In the genomic region with DNA sequence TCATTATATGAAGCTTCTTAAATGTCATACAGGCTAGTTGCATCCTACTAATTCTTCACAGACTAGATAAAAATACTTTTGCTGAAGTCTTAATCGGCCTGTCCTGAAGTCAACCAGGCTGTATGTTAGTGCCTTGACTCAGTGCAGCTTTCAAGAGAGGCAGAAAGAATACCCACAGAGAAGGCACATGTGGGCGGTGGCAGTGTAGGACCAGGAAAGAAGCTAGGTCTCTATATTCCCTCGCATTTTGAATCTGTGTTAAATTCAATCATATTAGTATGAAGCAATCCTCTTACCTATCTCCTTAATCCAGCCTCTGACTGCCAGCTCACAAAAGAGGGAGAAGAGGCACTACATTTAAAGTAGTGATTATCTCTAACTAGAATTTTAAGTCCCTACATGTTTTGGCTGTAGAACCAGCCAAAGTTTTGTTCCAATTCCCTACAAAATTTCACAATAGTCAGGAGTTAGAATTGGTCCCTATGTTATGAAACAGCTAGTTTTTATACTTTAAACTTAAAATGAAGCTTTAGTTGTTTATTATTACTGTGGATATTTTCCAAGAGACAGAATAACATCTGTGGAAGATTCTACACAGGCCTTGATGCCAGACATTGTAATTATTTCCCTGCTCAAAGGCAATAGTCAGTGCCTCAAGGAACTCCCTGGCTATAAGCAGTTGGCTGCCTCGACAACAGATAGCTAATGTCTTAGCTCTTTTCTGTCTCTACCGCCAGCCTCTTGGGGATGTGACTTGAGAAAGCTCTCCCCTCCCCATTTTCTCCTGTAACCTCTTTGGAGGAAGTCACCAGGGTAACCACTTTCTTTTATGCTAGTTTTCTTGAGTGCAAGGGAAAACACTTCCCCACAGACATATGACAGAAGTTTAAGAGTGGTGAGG, we compare ENCODE assay signal across 9 cellular contexts. TPM values are rescaled to one million over a fixed set of nuclear protein-coding genes. Genes with fewer than 3 reads are reported as not detected.
DNase-seq lines count a peak whose midpoint lies in the region; ATAC-seq, FAIRE-seq and TF ChIP-seq lines count a peak whose summit lies in the region.
"Had no signal": no experiment of that assay in that cellular context is flagged by ENCODE, and none has a peak within 500 bp of the region (broad histone marks: within the 10 kb centered on the region; RNA-seq: fewer than 3 reads in every experiment).

No MANE protein-coding gene starts in this region.

- peak overlapping the region; percentile 27 for H3K4me3 Mint-ChIP-seq in activated naive CD4-positive, alpha-beta T cell treated with anti-CD3 and anti-CD28 coated beads, Interleukin-2, amount 50 U/mL, for 24 hours

- in situ Hi-C loops in HepG2 (cut with HindIII; ENCODE audit: extremely low pct_ligation_motif_present, low pct_unique_long_range_greater_than_20kb) (no loop called here), brain microvascular endothelial cell (cut with HindIII; ENCODE audit: low pct_ligation_motif_present, low sequenced_read_pairs) (no loop called here)

- H3K27ac Mint-ChIP-seq in activated naive CD4-positive, alpha-beta T cell treated with anti-CD3 and anti-CD28 coated beads, Interleukin-2, amount 50 U/mL, for 24 hours: peak overlapping the region; percentile 66

- H3K79me2 ChIP-seq in HepG2 (ENCODE audit: insufficient read depth, low read length): no peaks in the 10 kb centered on the region

- peak; percentile 26 for DNase-seq in activated CD4-positive, alpha-beta T cell treated with anti-CD3 and anti-CD28 coated beads for 48 hours
- DNase-seq in activated CD4-positive, alpha-beta T cell treated with anti-CD3 and anti-CD28 coated beads, Interleukin-2, amount 50 U/mL, for 4 hours: no peak
- DNase-seq in HepG2 (ENCODE audit: low spot score) (no peak), DMS53 (lab: John Stamatoyannopoulos, UW) (no peak), brain microvascular endothelial cell (no peak), NCI-H2171 (lab: John Stamatoyannopoulos, UW) (no peak)

- no peak for TF ChIP-seq CTCF in HepG2 (CRISPR knock-in tag; IDR thresholded peaks at IDR 0.05)
- no peak for TF ChIP-seq CTCF in brain microvascular endothelial cell (IDR thresholded peaks at IDR 0.05; ENCODE audit: low read depth, low read length, missing control alignments)

- no peak overlapping the region for H3K9ac ChIP-seq in HepG2 (ENCODE audit: insufficient read depth, low read depth, low read length)

- ATAC-seq in HepG2: no peak

- intact Hi-C loops in HepG2 (cut with micrococcal nuclease; ENCODE audit: unreplicated experiment): no loop called here

- TF ChIP-seq EP300 in HepG2 (IDR thresholded peaks at IDR 0.05; ENCODE audit: low read depth in 2 of 2, low read length in 2 of 2) (no peak), HepG2 (CRISPR knock-in tag; IDR thresholded peaks at IDR 0.05; ENCODE audit: borderline replicate concordance) (no peak)

- H3K36me3 Mint-ChIP-seq in activated naive CD4-positive, alpha-beta T cell treated with anti-CD3 and anti-CD28 coated beads, Interleukin-2, amount 50 U/mL, for 24 hours: peaks cover 16% of the 10 kb centered on the region

- BruUV-seq in HepG2 (replicated peaks; lab: Mats Ljungman, UMichigan): no TSS peak

- H3K9me3 ChIP-seq in HepG2 (ENCODE audit: low read length): no peaks in the 10 kb centered on the region
- H3K9me3 ChIP-seq in thymus (ENCODE audit: control insufficient read depth): no peaks in the 10 kb centered on the region

- H3K4me2 ChIP-seq in HepG2 (ENCODE audit: low read depth, low read length): no peak overlapping the region

- H3K27ac ChIP-seq in HepG2 (ENCODE audit: extremely low read length, insufficient read depth, low read length): no peak overlapping the region
- H3K27ac ChIP-seq in thymus (ENCODE audit: low read depth): peak overlapping the region; percentile 90
- H3K27ac ChIP-seq in brain microvascular endothelial cell: no peak overlapping the region
- H3K27ac ChIP-seq: C4-2B had no signal

- 94% methylated on average over 5 of the region's 5 CpGs for WGBS in HepG2 (ENCODE audit: low lambda C conversion rate)
- 50% methylated on average over 5 of the region's 5 CpGs for WGBS in thymus

- H3K9me3 Mint-ChIP-seq in activated naive CD4-positive, alpha-beta T cell treated with anti-CD3 and anti-CD28 coated beads, Interleukin-2, amount 50 U/mL, for 24 hours: no peaks in the 10 kb centered on the region

- H3K27me3 ChIP-seq in HepG2 (ENCODE audit: control insufficient read depth in 1 of 2, insufficient read depth in 2 of 2, low read length in 2 of 2) (no peaks in the 10 kb centered on the region), thymus (ENCODE audit: control insufficient read depth, insufficient read depth) (no peaks in the 10 kb centered on the region), brain microvascular endothelial cell (replicated peaks) (no peaks in the 10 kb centered on the region)

- TF ChIP-seq RAD21 in HepG2 (CRISPR knock-in tag; IDR thresholded peaks at IDR 0.05): no peak

- TF ChIP-seq POLR2A in HepG2 (IDR thresholded peaks at IDR 0.05; ENCODE audit: insufficient read depth in 1 of 2, low read depth in 2 of 2, low read length in 2 of 2): no peak

- peaks cover 96% of the 10 kb centered on the region for H3K4me1 Mint-ChIP-seq in activated naive CD4-positive, alpha-beta T cell treated with anti-CD3 and anti-CD28 coated beads, Interleukin-2, amount 50 U/mL, for 24 hours

- H2AFZ ChIP-seq in HepG2 (ENCODE audit: low read length): no peak overlapping the region

- H3K36me3 ChIP-seq in HepG2 (replicated peaks in 1 of 2; ENCODE audit: control insufficient read depth in 1 of 2, insufficient read depth in 2 of 2, low read length in 2 of 2): no peaks in the 10 kb centered on the region
- no peaks in the 10 kb centered on the region for H3K36me3 ChIP-seq in thymus (ENCODE audit: control insufficient read depth, insufficient read depth)
- no peaks in the 10 kb centered on the region for H3K36me3 ChIP-seq in brain microvascular endothelial cell (replicated peaks)

- H3K27me3 Mint-ChIP-seq in activated naive CD4-positive, alpha-beta T cell treated with anti-CD3 and anti-CD28 coated beads, Interleukin-2, amount 50 U/mL, for 24 hours: no peaks in the 10 kb centered on the region

- POLR2A ChIA-PET in HepG2 (lab: Yijun Ruan, JAX): no interaction called here

- H3K4me1 ChIP-seq in HepG2 (ENCODE audit: insufficient read depth, low read length): peaks cover 61% of the 10 kb centered on the region
- H3K4me1 ChIP-seq in thymus (ENCODE audit: control insufficient read depth, insufficient read depth, low read length): peaks cover 39% of the 10 kb centered on the region

- FAIRE-seq in HepG2 (lab: Jason Lieb, UNC): no peak

- no peaks in the 10 kb centered on the region for H4K20me1 ChIP-seq in HepG2 (ENCODE audit: insufficient read depth, low read length)

- CTCF ChIA-PET in HepG2 (lab: Yijun Ruan, JAX; ENCODE audit: low intra/inter-chr PET ratio, low total read pairs): no interaction called here

- H3K4me3 ChIP-seq in HepG2 (replicated peaks in 1 of 3; ENCODE audit: insufficient read depth in 1 of 3, low read depth in 2 of 3, low read length in 3 of 3) (no peak overlapping the region), thymus (ENCODE audit: low read length) (no peak overlapping the region), brain microvascular endothelial cell (ENCODE audit: low read depth, low read length) (no peak overlapping the region)

TF ChIP-seq in HepG2, 621 proteins besides CTCF, POLR2A, EP300 and RAD21:
- TF ChIP-seq CEBPB (IDR thresholded peaks at IDR 0.05; ENCODE audit: borderline replicate concordance, low read depth, low read length) (0 out of 2 replicates have a peak, but pooled peaks have one; percentile 7), CHD4 (IDR thresholded peaks at IDR 0.05; ENCODE audit: borderline replicate concordance, low read length) (no peak), ZNF543 (CRISPR knock-in tag; IDR thresholded peaks at IDR 0.05) (no peak), DNMT3B (CRISPR knock-in tag; conservative IDR thresholded peaks at IDR 0.05) (no peak)
- TF ChIP-seq, protein P1, sequence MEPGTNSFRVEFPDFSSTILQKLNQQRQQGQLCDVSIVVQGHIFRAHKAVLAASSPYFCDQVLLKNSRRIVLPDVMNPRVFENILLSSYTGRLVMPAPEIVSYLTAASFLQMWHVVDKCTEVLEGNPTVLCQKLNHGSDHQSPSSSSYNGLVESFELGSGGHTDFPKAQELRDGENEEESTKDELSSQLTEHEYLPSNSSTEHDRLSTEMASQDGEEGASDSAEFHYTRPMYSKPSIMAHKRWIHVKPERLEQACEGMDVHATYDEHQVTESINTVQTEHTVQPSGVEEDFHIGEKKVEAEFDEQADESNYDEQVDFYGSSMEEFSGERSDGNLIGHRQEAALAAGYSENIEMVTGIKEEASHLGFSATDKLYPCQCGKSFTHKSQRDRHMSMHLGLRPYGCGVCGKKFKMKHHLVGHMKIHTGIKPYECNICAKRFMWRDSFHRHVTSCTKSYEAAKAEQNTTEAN (CRISPR knock-in tag; conservative IDR thresholded peaks at IDR 0.05): no peak

RNA-seq across cellular contexts. Expression of a gene that starts 31.9 kb away (rescaled TPM):
- total RNA-seq in HepG2 (2016; rRNA removed; fragmentation: Illumina TruSeq; extraction: Trizol): 6.0 and 8.4 TPM in 2 replicates
- 3.5 and 4.1 TPM in 2 replicates for total RNA-seq in HepG2 (2016; cell fraction: cytosol; rRNA removed; fragmentation: Illumina TruSeq; extraction: Trizol; ENCODE audit: low read depth)
- 5.5 and 7.9 TPM in 2 replicates for total RNA-seq in HepG2 (2016; cell fraction: insoluble cytoplasmic fraction; rRNA removed; fragmentation: Illumina TruSeq; extraction: Trizol)
- total RNA-seq in HepG2 (2016; cell fraction: membrane; rRNA removed; fragmentation: Illumina TruSeq; extraction: Trizol): 8.5 and 9.1 TPM in 2 replicates
- 11.9 and 14.9 TPM in 2 replicates for total RNA-seq in HepG2 (2016; cell fraction: nucleus; rRNA removed; fragmentation: Illumina TruSeq; extraction: Trizol)
- polyA plus RNA-seq in HepG2 (2011; rRNA removed): 11.8 and 13.9 TPM in 2 replicates
- polyA plus RNA-seq in HepG2 (2011; cell fraction: cytosol; rRNA removed): 5.2 and 6.7 TPM in 2 replicates
- polyA plus RNA-seq in HepG2 (2011; cell fraction: nucleus; rRNA removed): 13.4 and 13.8 TPM in 2 replicates
- 8.8 and 10.8 TPM in 2 replicates for polyA plus RNA-seq in HepG2 (2012)
- 3.4 and 3.6 TPM in 2 replicates for polyA plus RNA-seq in HepG2 (2016; cell fraction: cytosol; fragmentation: Illumina TruSeq; extraction: Trizol; ENCODE audit: low read depth)
- 5.0 and 8.1 TPM in 2 replicates for polyA plus RNA-seq in HepG2 (2016; cell fraction: insoluble cytoplasmic fraction; fragmentation: Illumina TruSeq; extraction: Trizol; ENCODE audit: low read depth)
- 5.3 and 5.6 TPM in 2 replicates for polyA plus RNA-seq in HepG2 (2016; cell fraction: membrane; fragmentation: Illumina TruSeq; extraction: Trizol; ENCODE audit: low read depth)
- polyA plus RNA-seq in HepG2 (2016; cell fraction: nucleus; fragmentation: Illumina TruSeq; extraction: Trizol; ENCODE audit: insufficient read depth, low read depth): 17.9 and 22.1 TPM in 2 replicates
- 15.8 and 105 TPM in 2 replicates for polyA minus RNA-seq in HepG2 (2011; rRNA and poly(A)+ RNA removed; ENCODE audit: low replicate concordance)
- 7.3 and 8.0 TPM in 2 replicates for polyA minus RNA-seq in HepG2 (2011; cell fraction: cytosol; rRNA and poly(A)+ RNA removed)
- polyA minus RNA-seq in HepG2 (2011; cell fraction: nucleus; rRNA and poly(A)+ RNA removed): 15.8 and 20.6 TPM in 2 replicates
- 17.9 TPM for polyA plus RNA-seq in thymus
